ENCODE assay signal across 18 cellular contexts in genomic region chr6:14026831-14027539, GRCh38.
DNase-seq lines count a peak whose midpoint lies in the region; ATAC-seq, FAIRE-seq and TF ChIP-seq lines count a peak whose summit lies in the region.
"Had no signal": no experiment of that assay in that cellular context is flagged by ENCODE, and none has a peak within 500 bp of the region (broad histone marks: within the 10 kb centered on the region; RNA-seq: fewer than 3 reads in every experiment).

No MANE protein-coding gene starts in this region.

- H3K4me2 ChIP-seq in neuronal stem cell (ENCODE audit: insufficient read depth, low read length, poor library complexity, severe bottlenecking) (no peak overlapping the region), neural progenitor cell (no peak overlapping the region)

- H3K4me3 ChIP-seq in neuronal stem cell (ENCODE audit: low read length in 2 of 2) = no peak overlapping the region
- H3K4me3 ChIP-seq in neural progenitor cell = no peak overlapping the region
- H3K4me3 ChIP-seq: gastrocnemius medialis, spleen had no signal

- no peak overlapping the region for H3K23ac ChIP-seq in neuronal stem cell (ENCODE audit: low read depth, low read length, poor library complexity)

- no peak for FAIRE-seq in RCC 7860 (lab: Jason Lieb, UNC)

- no peak overlapping the region for H2AK5ac ChIP-seq in neuronal stem cell (ENCODE audit: low read depth, low read length)

- no peak overlapping the region for H2BK15ac ChIP-seq in neuronal stem cell (ENCODE audit: low read length)

- peaks cover 8% of the 10 kb centered on the region for H3F3A ChIP-seq in neural progenitor cell (ENCODE audit: low read depth)

- H2BK120ac ChIP-seq in neuronal stem cell (ENCODE audit: low read depth, low read length) = no peak overlapping the region

- H3K18ac ChIP-seq in neuronal stem cell (ENCODE audit: low read length) = peak overlapping the region; percentile 53

- H3K27ac Mint-ChIP-seq in T-cell (no peak overlapping the region), neural progenitor cell (no peak overlapping the region)
- H3K27ac Mint-ChIP-seq: CD4-positive, CD25-positive, alpha-beta regulatory T cell; endodermal cell had no signal

- CTCF ChIA-PET in T-cell (lab: Charles Lee) = no interaction called here

- no peaks in the 10 kb centered on the region for H4K20me1 ChIP-seq in neural progenitor cell (ENCODE audit: low read depth)

- no peaks in the 10 kb centered on the region for H3K36me3 ChIP-seq in neuronal stem cell (replicated peaks in 1 of 2; ENCODE audit: control insufficient read depth in 2 of 2, insufficient read depth in 2 of 2, low read length in 2 of 2)
- no peaks in the 10 kb centered on the region for H3K36me3 ChIP-seq in neural progenitor cell
- H3K36me3 ChIP-seq: brain microvascular endothelial cell, gastrocnemius medialis, spleen had no signal

- H3K9me3 ChIP-seq in neuronal stem cell (replicated peaks in 1 of 2; ENCODE audit: control insufficient read depth in 2 of 2, insufficient read depth in 1 of 2, low read depth in 1 of 2, low read length in 2 of 2) (no peaks in the 10 kb centered on the region), neural progenitor cell (ENCODE audit: low read depth) (no peaks in the 10 kb centered on the region)
- H3K9me3 ChIP-seq: gastrocnemius medialis, spleen had no signal

- no peak overlapping the region for H3K4ac ChIP-seq in neuronal stem cell (ENCODE audit: low read length)

- DNase-seq in DMS 273 treated with DMSO at 0.1 percent for 48 hours (lab: John Stamatoyannopoulos, UW) = peak; percentile 83
- DNase-seq in NCI-H1694 treated with DMSO at 0.1 percent for 48 hours (lab: John Stamatoyannopoulos, UW) = peak; percentile 34
- DNase-seq in cerebellum (ENCODE audit: low spot score) = peak; percentile 84
- DNase-seq in neuronal stem cell (ENCODE audit: low spot score) = no peak
- no peak for DNase-seq in T-cell
- no peak for DNase-seq in RCC 7860 (ENCODE audit: low spot score)
- no peak for DNase-seq in neural progenitor cell (ENCODE audit: low spot score)
- DNase-seq: activated CD4-positive, CD25-positive, alpha-beta regulatory T cell; brain microvascular endothelial cell; CD4-positive, CD25-positive, alpha-beta regulatory T cell; DMS79 treated with DMSO at 0.1 percent for 48 hours; endodermal cell; gastrocnemius medialis; NCI-H524; spleen had no signal

- POLR2A ChIA-PET in T-cell (lab: Charles Lee) = no interaction called here

- H4K91ac ChIP-seq in neuronal stem cell (ENCODE audit: low read depth, low read length, poor library complexity) = no peak overlapping the region

- WGBS in neuronal stem cell (ENCODE audit: extremely low coverage in 2 of 2, insufficient read length in 2 of 2, insufficient replicate concordance in 1 of 2), 2 donors = 79 to 81% methylated on average over 1 of the region's 9 CpGs

- H3K4me3 Mint-ChIP-seq in T-cell (no peak overlapping the region), neural progenitor cell (no peak overlapping the region)
- H3K4me3 Mint-ChIP-seq: CD4-positive, CD25-positive, alpha-beta regulatory T cell; endodermal cell had no signal

- no peak for ATAC-seq in GM21717 (IDR thresholded peaks at IDR 0.05; ENCODE audit: unreplicated experiment)
- ATAC-seq in T-cell (replicated peaks in 1 of 4) = no peak
- ATAC-seq: gastrocnemius medialis, HCT116, Panc1 had no signal

- no peak overlapping the region for H2BK5ac ChIP-seq in neuronal stem cell (ENCODE audit: low read length)

- no peak overlapping the region for H3K14ac ChIP-seq in neuronal stem cell (ENCODE audit: low read length)

- H3K9ac ChIP-seq in neuronal stem cell (ENCODE audit: low read depth, low read length, poor library complexity) = no peak overlapping the region
- no peak overlapping the region for H3K9ac ChIP-seq in neural progenitor cell

- H2AFZ ChIP-seq in neuronal stem cell (ENCODE audit: low read length) (no peak overlapping the region), neural progenitor cell (replicated peaks) (no peak overlapping the region)

- H3K27me3 ChIP-seq in neuronal stem cell (ENCODE audit: control insufficient read depth in 3 of 3, insufficient read depth in 3 of 3, low read depth in 1 of 3, low read length in 3 of 3) (peaks cover 0 to 19% (median 0%) of the 10 kb centered on the region in 3 experiments), neural progenitor cell (no peaks in the 10 kb centered on the region)
- H3K27me3 ChIP-seq: brain microvascular endothelial cell had no signal

- H4K8ac ChIP-seq in neuronal stem cell (ENCODE audit: low read depth, low read length) = no peak overlapping the region

- H3K4me1 ChIP-seq in neuronal stem cell (ENCODE audit: control insufficient read depth in 2 of 2, insufficient read depth in 1 of 2, low read depth in 1 of 2, low read length in 2 of 2) (peaks cover 0 to 11% of the 10 kb centered on the region in 2 donors), neural progenitor cell (peaks cover 17% of the 10 kb centered on the region)
- H3K4me1 ChIP-seq: gastrocnemius medialis, spleen had no signal

- H2BK12ac ChIP-seq in neuronal stem cell (ENCODE audit: low read length) = no peak overlapping the region

- H3K27me3 Mint-ChIP-seq in T-cell (peaks cover 16 to 33% of the 10 kb centered on the region in 2 donors), neural progenitor cell (ENCODE audit: insufficient read depth, low read depth) (peaks cover 2% of the 10 kb centered on the region)

- no peaks in the 10 kb centered on the region for H3K9me3 Mint-ChIP-seq in T-cell
- H3K9me3 Mint-ChIP-seq in neural progenitor cell = peaks cover 4% of the 10 kb centered on the region

- peaks cover 0 to 2% (median 0%) of the 10 kb centered on the region in 3 donors for H3K4me1 Mint-ChIP-seq in T-cell
- peaks cover 7% of the 10 kb centered on the region for H3K4me1 Mint-ChIP-seq in neural progenitor cell
- H3K4me1 Mint-ChIP-seq: CD4-positive, CD25-positive, alpha-beta regulatory T cell had no signal

- no peak for TF ChIP-seq CTCF in neural progenitor cell (IDR thresholded peaks at IDR 0.05)

- no peaks in the 10 kb centered on the region for H3K79me2 ChIP-seq in neural progenitor cell (ENCODE audit: low read depth)

- no peaks in the 10 kb centered on the region for H3K79me1 ChIP-seq in neuronal stem cell (ENCODE audit: low read depth, low read length)

- H3K36me3 Mint-ChIP-seq in T-cell (no peaks in the 10 kb centered on the region), neural progenitor cell (no peaks in the 10 kb centered on the region)
- H3K36me3 Mint-ChIP-seq: CD4-positive, CD25-positive, alpha-beta regulatory T cell had no signal

- no peak overlapping the region for H3K27ac ChIP-seq in neuronal stem cell (replicated peaks; ENCODE audit: low read length)
- H3K27ac ChIP-seq in neural progenitor cell = no peak overlapping the region
- H3K27ac ChIP-seq: brain microvascular endothelial cell, gastrocnemius medialis, spleen had no signal

Comparison
In these comparisons a context has a peak if more than half of its experiments do, and no peak if none do; other contexts are left out.
1. DNase-seq: peak in DMS 273 treated with DMSO at 0.1 percent for 48 hours (single experiment), NCI-H1694 treated with DMSO at 0.1 percent for 48 hours (single experiment) and cerebellum (single experiment); none in neuronal stem cell (single experiment), T-cell (0 of 34), RCC 7860 (single experiment) and neural progenitor cell (single experiment).